8 cellular contexts compared by ENCODE assay signal in the genomic region with DNA sequence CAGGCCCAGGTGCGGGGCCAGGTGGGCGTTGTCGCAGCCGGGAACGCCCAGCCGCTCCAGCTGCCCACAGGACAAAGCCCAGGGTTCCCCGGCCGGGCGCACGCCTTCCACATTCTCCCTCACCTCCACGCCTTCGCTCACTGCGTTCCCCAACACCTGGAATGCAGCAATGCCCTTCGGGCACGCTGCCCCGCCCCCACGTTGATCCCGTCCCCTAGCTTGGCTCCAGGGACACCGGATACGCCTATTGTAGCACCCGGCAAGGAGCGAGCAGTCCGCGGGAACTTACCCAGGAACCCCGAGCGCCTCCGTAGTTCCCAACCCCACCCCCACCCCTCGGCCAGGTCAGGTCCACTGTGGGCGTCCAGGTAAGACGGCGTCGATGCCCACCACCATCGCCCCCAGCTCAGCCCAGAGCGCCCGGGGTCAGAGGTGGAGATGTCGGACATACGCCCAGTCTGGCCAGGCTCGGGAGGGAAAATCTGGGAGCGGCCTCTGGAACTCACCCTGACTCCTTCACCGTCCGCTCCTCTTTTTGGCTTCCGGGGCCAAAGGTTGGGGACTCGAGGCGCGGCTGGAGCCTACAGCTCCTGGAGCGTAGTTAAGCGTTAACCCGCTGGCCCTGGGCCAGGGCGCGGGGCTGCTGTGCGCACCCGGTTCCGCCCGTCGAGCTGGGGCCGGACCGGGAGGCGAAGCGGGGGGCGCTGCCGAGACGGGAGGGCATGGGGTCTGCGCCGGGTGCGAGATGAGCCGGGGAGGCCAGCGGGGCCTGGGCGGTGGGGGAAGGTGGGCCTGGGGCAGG. TPM values are rescaled to one million over a fixed set of nuclear protein-coding genes. Genes with fewer than 3 reads are reported as not detected.
DNase-seq lines count a peak whose midpoint lies in the region; ATAC-seq, FAIRE-seq and TF ChIP-seq lines count a peak whose summit lies in the region.

No MANE protein-coding gene starts in this region.

- H3K27ac ChIP-seq in CD8-positive, alpha-beta T cell (ENCODE audit: low read depth, low read length): no peak overlapping the region
- H3K27ac ChIP-seq in astrocyte (ENCODE audit: low read depth, low read length): no peak overlapping the region

- peak overlapping the region; percentile 56 for H2AFZ ChIP-seq in astrocyte (ENCODE audit: low read depth, low read length)

- peak overlapping the region; percentile 33 for H3K4me3 ChIP-seq in CD8-positive, alpha-beta T cell (ENCODE audit: low read depth, low read length)
- H3K4me3 ChIP-seq in astrocyte (ENCODE audit: insufficient read depth, low read depth, low read length): peak overlapping the region; percentile 46

- peaks cover 16% of the 10 kb centered on the region for H3K4me1 ChIP-seq in CD8-positive, alpha-beta T cell (ENCODE audit: insufficient read depth, low read length)
- peaks cover 11% of the 10 kb centered on the region for H3K4me1 ChIP-seq in astrocyte (ENCODE audit: insufficient read depth, low read length)

- intact Hi-C loops in CD8-positive, alpha-beta T cell (cut with DNase I, micrococcal nuclease): loop anchor here in 1 of 2 experiments (2.0 kb wide), 1 partner anchor 38 kb away; no protein-coding TSS in a partner anchor

- no peak overlapping the region for H3K27ac Mint-ChIP-seq in CD8-positive, alpha-beta T cell
- H3K27ac Mint-ChIP-seq in astrocyte (ENCODE audit: unreplicated experiment) (no peak overlapping the region), immature natural killer cell (no peak overlapping the region)
- no peak overlapping the region for H3K27ac Mint-ChIP-seq in stimulated activated naive B cell treated with anti-CD40 and anti-IgM and Interleukin-4, amounts not matched to agents 10 μg/mL and 1 μg/mL and 100 μg/mL, for 72 hours

- ATAC-seq in CD8-positive, alpha-beta T cell: no peak
- ATAC-seq in stimulated activated naive B cell treated with anti-CD40 and anti-IgM and Interleukin-4, amounts not matched to agents 10 μg/mL and 1 μg/mL and 100 μg/mL, for 72 hours (replicated peaks): peak; percentile 15 to 17
- ATAC-seq in GM19324 (IDR thresholded peaks at IDR 0.05; ENCODE audit: low FRiP score, unreplicated experiment) (no peak), HG03521 (IDR thresholded peaks at IDR 0.05; ENCODE audit: unreplicated experiment) (no peak)

- H3K36me3 ChIP-seq in CD8-positive, alpha-beta T cell (ENCODE audit: insufficient read depth, low read length): no peaks in the 10 kb centered on the region
- no peaks in the 10 kb centered on the region for H3K36me3 ChIP-seq in astrocyte (ENCODE audit: insufficient read depth, low read length)

- FAIRE-seq in astrocyte (lab: Jason Lieb, UNC): no peak

- no peak for DNase-seq in CD8-positive, alpha-beta T cell
- DNase-seq in NCI-H1105 treated with DMSO at 0.1 percent for 48 hours (lab: John Stamatoyannopoulos, UW) (peak; percentile 65), astrocyte (ENCODE audit: low read depth) (no peak), immature natural killer cell (no peak), Ammon's horn (ENCODE audit: low spot score) (no peak)
- no peak for DNase-seq in stimulated activated naive B cell treated with anti-CD40 and anti-IgM and Interleukin-4, amounts not matched to agents 10 μg/mL and 1 μg/mL and 100 μg/mL, for 72 hours

- no peaks in the 10 kb centered on the region for H3K36me3 Mint-ChIP-seq in CD8-positive, alpha-beta T cell
- H3K36me3 Mint-ChIP-seq in astrocyte (ENCODE audit: low read depth, unreplicated experiment) (peaks cover 2% of the 10 kb centered on the region), immature natural killer cell (no peaks in the 10 kb centered on the region)
- H3K36me3 Mint-ChIP-seq in stimulated activated naive B cell treated with anti-CD40 and anti-IgM and Interleukin-4, amounts not matched to agents 10 μg/mL and 1 μg/mL and 100 μg/mL, for 72 hours: no peaks in the 10 kb centered on the region

- H3K27me3 Mint-ChIP-seq in CD8-positive, alpha-beta T cell (ENCODE audit: low read depth): peaks cover 10% of the 10 kb centered on the region
- H3K27me3 Mint-ChIP-seq in astrocyte (ENCODE audit: low read depth, unreplicated experiment): peaks cover 3% of the 10 kb centered on the region
- peaks cover 7 to 13% (median 9%) of the 10 kb centered on the region in 3 donors for H3K27me3 Mint-ChIP-seq in immature natural killer cell (ENCODE audit: low read depth in 3 of 3)
- H3K27me3 Mint-ChIP-seq in stimulated activated naive B cell treated with anti-CD40 and anti-IgM and Interleukin-4, amounts not matched to agents 10 μg/mL and 1 μg/mL and 100 μg/mL, for 72 hours: peaks cover 40 to 53% of the 10 kb centered on the region in 2 donors

- H3K4me3 Mint-ChIP-seq in CD8-positive, alpha-beta T cell: peak overlapping the region; percentile 66
- H3K4me3 Mint-ChIP-seq in astrocyte (ENCODE audit: unreplicated experiment) (peak overlapping the region; percentile 87), immature natural killer cell (peak overlapping the region in 4 of 5 donors; percentile 15 to 35 (median 30))
- peak overlapping the region; percentile 7 to 56 for H3K4me3 Mint-ChIP-seq in stimulated activated naive B cell treated with anti-CD40 and anti-IgM and Interleukin-4, amounts not matched to agents 10 μg/mL and 1 μg/mL and 100 μg/mL, for 72 hours

- H3K27me3 ChIP-seq in CD8-positive, alpha-beta T cell (ENCODE audit: insufficient read depth, low read length): peaks cover 8% of the 10 kb centered on the region
- peaks cover 14% of the 10 kb centered on the region for H3K27me3 ChIP-seq in astrocyte (ENCODE audit: insufficient read depth, low read length)

- CTCF ChIA-PET in CD8-positive, alpha-beta T cell (lab: Charles Lee): interaction anchor here (0.8 kb wide), 1 partner anchor 96 kb away, joined by 3 read pairs; no protein-coding TSS in a partner anchor

- H3K9me3 ChIP-seq in CD8-positive, alpha-beta T cell (ENCODE audit: low read length): no peaks in the 10 kb centered on the region
- no peaks in the 10 kb centered on the region for H3K9me3 ChIP-seq in astrocyte (ENCODE audit: insufficient read depth, low read depth, low read length)

- POLR2A ChIA-PET in CD8-positive, alpha-beta T cell (lab: Charles Lee): no interaction called here

- no peak for TF ChIP-seq CTCF in CD8-positive, alpha-beta T cell (IDR thresholded peaks at IDR 0.05)
- TF ChIP-seq CTCF in astrocyte (IDR thresholded peaks at IDR 0.05; ENCODE audit: insufficient read depth, low read depth, low read length): no peak

- peaks cover 34% of the 10 kb centered on the region for H4K20me1 ChIP-seq in astrocyte (ENCODE audit: insufficient read depth, low read length)

- no peaks in the 10 kb centered on the region for H3K9me3 Mint-ChIP-seq in CD8-positive, alpha-beta T cell
- no peaks in the 10 kb centered on the region for H3K9me3 Mint-ChIP-seq in astrocyte (ENCODE audit: unreplicated experiment)
- H3K9me3 Mint-ChIP-seq in immature natural killer cell: no peaks in the 10 kb centered on the region
- no peaks in the 10 kb centered on the region for H3K9me3 Mint-ChIP-seq in stimulated activated naive B cell treated with anti-CD40 and anti-IgM and Interleukin-4, amounts not matched to agents 10 μg/mL and 1 μg/mL and 100 μg/mL, for 72 hours

- H3K9ac ChIP-seq in astrocyte (ENCODE audit: low read length): no peak overlapping the region

- H3K4me1 Mint-ChIP-seq in CD8-positive, alpha-beta T cell (ENCODE audit: low read depth): peaks cover 4% of the 10 kb centered on the region
- H3K4me1 Mint-ChIP-seq in astrocyte (ENCODE audit: low read depth, unreplicated experiment) (peaks cover 11% of the 10 kb centered on the region), immature natural killer cell (peaks cover 0 to 8% of the 10 kb centered on the region in 2 donors)
- peaks cover 1 to 6% of the 10 kb centered on the region in 2 donors for H3K4me1 Mint-ChIP-seq in stimulated activated naive B cell treated with anti-CD40 and anti-IgM and Interleukin-4, amounts not matched to agents 10 μg/mL and 1 μg/mL and 100 μg/mL, for 72 hours

- peaks cover 37% of the 10 kb centered on the region for H3K79me2 ChIP-seq in astrocyte (ENCODE audit: insufficient read depth, low read length)

- H3K4me2 ChIP-seq in astrocyte (ENCODE audit: low read length): peak overlapping the region; percentile 82

RNA-seq across cellular contexts. Expression of gene CEP170B, which starts 0.6 kb away (rescaled TPM):
- 1 to 10 TPM; 1.6 to 1.7 TPM for total RNA-seq in CD8-positive, alpha-beta T cell
- total RNA-seq in astrocyte: 50.3 and 55.4 TPM in 2 replicates
- not detected for polyA plus RNA-seq in immature natural killer cell

Comparison
In these comparisons a context has a peak if more than half of its experiments do, and no peak if none do; other contexts are left out.
1. ATAC-seq: peak in stimulated activated naive B cell treated with anti-CD40 and anti-IgM and Interleukin-4, amounts not matched to agents 10 μg/mL and 1 μg/mL and 100 μg/mL, for 72 hours (2 of 2); none in CD8-positive, alpha-beta T cell (single experiment), GM19324 (single experiment) and HG03521 (single experiment).
2. H3K4me3 Mint-ChIP-seq: peak in every context shown above with its lines; median percentile 87 in astrocyte; 66 in CD8-positive, alpha-beta T cell; 32 in stimulated activated naive B cell treated with anti-CD40 and anti-IgM and Interleukin-4, amounts not matched to agents 10 μg/mL and 1 μg/mL and 100 μg/mL, for 72 hours; 30 in immature natural killer cell.
3. RNA of gene CEP170B, which starts 0.6 kb away (total RNA-seq): 50.3 to 55.4 TPM in astrocyte; 1.6 to 1.7 TPM in CD8-positive, alpha-beta T cell; every median in the first group is over 10 times any median in the second.